ENCODE assay signal across 28 cellular contexts in the genomic region with DNA sequence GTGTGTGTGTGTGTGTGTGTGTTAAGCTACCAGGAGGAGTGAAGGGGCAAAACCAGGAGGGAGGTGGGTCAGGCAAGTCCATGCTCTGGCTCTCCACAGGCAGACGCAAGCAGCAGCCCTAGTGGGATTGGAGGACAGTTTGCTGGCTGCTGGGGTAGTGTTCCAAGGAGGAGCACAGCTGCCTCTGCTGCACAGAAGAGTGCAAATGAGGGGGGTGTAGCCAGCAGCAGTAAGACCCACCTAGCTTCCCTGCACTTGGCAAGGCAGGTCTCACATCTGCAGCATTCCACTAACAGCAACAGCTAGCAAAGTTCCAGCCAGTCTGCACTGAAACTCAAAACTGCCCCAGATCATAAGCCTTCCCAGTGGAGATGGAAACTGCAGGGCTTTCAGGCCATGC.
"Had no signal": no experiment of that assay in that cellular context is flagged by ENCODE, and none has a peak within 500 bp of the region (broad histone marks: within the 10 kb centered on the region; RNA-seq: fewer than 3 reads in every experiment).

No MANE protein-coding gene starts in this region.

- H3K4me3 ChIP-seq: coronary artery, esophagus squamous epithelium, heart right ventricle, lower lobe of right lung, psoas muscle, testis, tibial artery, upper lobe of left lung had no signal

- H3K27ac ChIP-seq: coronary artery, esophagus squamous epithelium, heart right ventricle, lower lobe of right lung, parathyroid adenoma, psoas muscle, testis, tibial artery, upper lobe of left lung had no signal

- H3K9ac ChIP-seq: parathyroid adenoma had no signal

- H3K4me1 ChIP-seq: esophagus squamous epithelium, lower lobe of right lung, parathyroid adenoma, psoas muscle, testis, tibial artery, upper lobe of left lung had no signal

- H3K36me3 ChIP-seq: lower lobe of right lung had no signal

- H3K27me3 ChIP-seq: esophagus squamous epithelium, heart right ventricle, testis, tibial artery, upper lobe of left lung had no signal

- H3K4me3 Mint-ChIP-seq: effector memory CD8-positive, alpha-beta T cell; naive thymus-derived CD8-positive, alpha-beta T cell; neural crest cell had no signal

- DNase-seq: dermis blood vessel endothelial cell; effector memory CD8-positive, alpha-beta T cell; erythroblast; esophagus squamous epithelium; foreskin melanocyte; glutamatergic neuron; heart right ventricle; hippocampal formation; left ventricle myocardium superior; lower lobe of right lung; naive thymus-derived CD8-positive, alpha-beta T cell; psoas muscle; right cardiac atrium; small intestine; stimulated activated CD4-positive, alpha-beta T cell treated with anti-CD3 and anti-CD28 coated beads, Interleukin-12 subunit alpha, Interleukin-12 subunit beta, amount 100 ng/mL, for 4 hours; stimulated activated CD4-positive, alpha-beta T cell treated with anti-CD3 and anti-CD28 coated beads, Interleukin-1b, Interleukin-23, amount 100 ng/mL, for 48 hours; stimulated activated CD4-positive, alpha-beta T cell treated with anti-CD3 and anti-CD28 coated beads, Interleukin-4, amount 100 ng/mL, for 1 hour; stimulated activated CD8-positive, alpha-beta memory T cell treated with anti-CD3 and anti-CD28 coated beads, Interleukin-4, amount 100 ng/mL, for 48 hours; stimulated activated naive CD8-positive, alpha-beta T cell treated with anti-CD3 and anti-CD28 coated beads, Interleukin-15, Interleukin-2, amounts not matched to agents 100 U/mL and 50 U/mL, for 24 hours; substantia nigra; testis; tibial artery; upper lobe of left lung had no signal

- H3K27me3 Mint-ChIP-seq: effector memory CD8-positive, alpha-beta T cell; naive thymus-derived CD8-positive, alpha-beta T cell had no signal

- H2AFZ ChIP-seq: parathyroid adenoma had no signal

- FAIRE-seq: endometrium, keratinocyte, small intestine had no signal

- ATAC-seq: effector memory CD8-positive, alpha-beta T cell; naive thymus-derived CD8-positive, alpha-beta T cell; right cardiac atrium; stimulated activated naive CD8-positive, alpha-beta T cell treated with anti-CD3 and anti-CD28 coated beads, Interleukin-15, Interleukin-2, amounts not matched to agents 100 U/mL and 50 U/mL, for 24 hours had no signal

- H3K9me3 ChIP-seq: esophagus squamous epithelium, testis had no signal
